9 cellular contexts compared by ENCODE assay signal in the genomic region with DNA sequence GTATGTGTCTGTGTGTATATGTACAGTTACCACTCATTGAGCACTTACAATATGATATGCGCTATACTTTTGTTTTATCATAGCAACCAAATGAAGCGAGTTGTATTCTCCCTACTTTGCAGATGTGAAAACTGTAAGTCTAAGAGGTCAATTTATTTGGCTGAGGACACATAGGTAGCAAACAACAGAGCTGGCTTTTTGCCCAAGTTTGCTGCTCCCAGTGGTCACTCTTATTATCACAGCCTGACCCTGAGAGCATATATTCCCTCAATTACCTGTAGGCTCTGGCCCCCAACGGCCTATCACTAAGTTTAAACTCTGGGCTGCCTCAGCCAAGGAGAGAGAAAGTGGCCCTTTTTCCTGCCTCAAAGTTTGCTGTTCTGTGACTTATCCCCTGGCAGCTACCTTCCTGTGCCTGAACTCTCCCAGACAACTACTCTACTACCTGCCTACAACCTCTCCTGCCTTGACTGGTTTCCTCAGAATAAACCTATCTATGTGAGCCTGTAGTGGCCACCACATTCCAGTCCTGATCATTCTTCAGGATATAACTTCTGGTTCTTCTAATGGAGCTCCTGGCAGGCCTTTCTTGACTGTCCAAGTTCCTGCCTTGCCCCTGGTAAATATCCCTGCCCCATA.
DNase-seq lines count a peak whose midpoint lies in the region; ATAC-seq and TF ChIP-seq lines count a peak whose summit lies in the region.
"Had no signal": no experiment of that assay in that cellular context is flagged by ENCODE, and none has a peak within 500 bp of the region (broad histone marks: within the 10 kb centered on the region; RNA-seq: fewer than 3 reads in every experiment).

No MANE protein-coding gene starts in this region.

- H3K4me3 ChIP-seq in GM23338: no peak overlapping the region
- H3K4me3 ChIP-seq in mesendoderm (ENCODE audit: low read length): no peak overlapping the region

- no peaks in the 10 kb centered on the region for H3K4me1 Mint-ChIP-seq in activated naive CD8-positive, alpha-beta T cell treated with anti-CD3 and anti-CD28 coated beads, Interleukin-2, amount 50 U/mL, for 24 hours
- H3K4me1 Mint-ChIP-seq in activated naive CD8-positive, alpha-beta T cell treated with anti-CD3 and anti-CD28 coated beads for 36 hours: no peaks in the 10 kb centered on the region
- H3K4me1 Mint-ChIP-seq in GM23338: no peaks in the 10 kb centered on the region
- H3K4me1 Mint-ChIP-seq in activated T-cell treated with anti-CD3 and anti-CD28 coated beads, Interleukin-2, amount 50 U/mL, for 24 hours (ENCODE audit: low read depth): no peaks in the 10 kb centered on the region

- H3K4me3 Mint-ChIP-seq in activated naive CD8-positive, alpha-beta T cell treated with anti-CD3 and anti-CD28 coated beads, Interleukin-2, amount 50 U/mL, for 24 hours: no peak overlapping the region
- no peak overlapping the region for H3K4me3 Mint-ChIP-seq in activated naive CD8-positive, alpha-beta T cell treated with anti-CD3 and anti-CD28 coated beads for 36 hours
- H3K4me3 Mint-ChIP-seq in GM23338: no peak overlapping the region
- H3K4me3 Mint-ChIP-seq in activated T-cell treated with anti-CD3 and anti-CD28 coated beads, Interleukin-2, amount 50 U/mL, for 24 hours: no peak overlapping the region
- H3K4me3 Mint-ChIP-seq: dendritic cell treated with granulocyte-macrophage colony-stimulating factor and Interleukin-4, amounts not matched to agents 40 ng/mL and 50 ng/mL, for 4 days had no signal

- no peak overlapping the region for H4K8ac ChIP-seq in mesendoderm (ENCODE audit: low read depth, low read length)

- no peaks in the 10 kb centered on the region for H3K9me2 ChIP-seq in GM23338 (ENCODE audit: insufficient read depth)

- H3K79me1 ChIP-seq in mesendoderm (ENCODE audit: low read length): no peaks in the 10 kb centered on the region

- DNase-seq in activated naive CD8-positive, alpha-beta T cell treated with anti-CD3 and anti-CD28 coated beads, Interleukin-2, amount 50 U/mL, for 24 hours: peak; percentile 1
- no peak for DNase-seq in activated naive CD8-positive, alpha-beta T cell treated with anti-CD3 and anti-CD28 coated beads for 36 hours
- DNase-seq in GM23338 (ENCODE audit: low spot score): peak; percentile 79
- DNase-seq in HuH-7 (ENCODE audit: low spot score): peak; percentile 76
- peak; percentile 2 for DNase-seq in amniotic epithelial cell (ENCODE audit: low read depth)
- DNase-seq in mesendoderm: peak; percentile 74
- no peak for DNase-seq in activated T-cell treated with anti-CD3 and anti-CD28 coated beads, Interleukin-2, amount 50 U/mL, for 24 hours
- DNase-seq in NK-92 treated with Interleukin-12 subunit alpha and Interleukin-12 subunit beta, amount 100 ng/mL, for 24 hours (lab: John Stamatoyannopoulos, UW): no peak

- no peak overlapping the region for H3K18ac ChIP-seq in mesendoderm (ENCODE audit: low read length)

- no peak overlapping the region for H2AK5ac ChIP-seq in mesendoderm (ENCODE audit: low read length)

- H3K4me1 ChIP-seq in GM23338 (ENCODE audit: insufficient read depth) (no peaks in the 10 kb centered on the region), mesendoderm (ENCODE audit: control insufficient read depth, low read depth, low read length) (no peaks in the 10 kb centered on the region)

- no peak overlapping the region for H3K23ac ChIP-seq in mesendoderm (ENCODE audit: low read length)

- TF ChIP-seq CTCF in GM23338 (conservative IDR thresholded peaks at IDR 0.05; ENCODE audit: low read depth in 2 of 2): peak; percentile 64 to 67

- peak; percentile 20 for ATAC-seq in activated naive CD8-positive, alpha-beta T cell treated with anti-CD3 and anti-CD28 coated beads, Interleukin-2, amount 50 U/mL, for 24 hours
- peak; percentile 97 for ATAC-seq in GM23338

- H4K20me1 ChIP-seq in GM23338 (replicated peaks; ENCODE audit: insufficient read depth): no peaks in the 10 kb centered on the region

- H3K27me3 ChIP-seq in GM23338 (ENCODE audit: insufficient read depth) (no peaks in the 10 kb centered on the region), mesendoderm (ENCODE audit: insufficient read depth, low read length, poor library complexity) (no peaks in the 10 kb centered on the region)

- no peak overlapping the region for H2BK15ac ChIP-seq in mesendoderm (replicated peaks; ENCODE audit: low read depth)

- H3K9me3 Mint-ChIP-seq in activated naive CD8-positive, alpha-beta T cell treated with anti-CD3 and anti-CD28 coated beads, Interleukin-2, amount 50 U/mL, for 24 hours: peaks cover 5% of the 10 kb centered on the region
- peaks cover 4% of the 10 kb centered on the region for H3K9me3 Mint-ChIP-seq in activated naive CD8-positive, alpha-beta T cell treated with anti-CD3 and anti-CD28 coated beads for 36 hours
- H3K9me3 Mint-ChIP-seq in GM23338: peaks cover 12% of the 10 kb centered on the region
- peaks cover 3% of the 10 kb centered on the region for H3K9me3 Mint-ChIP-seq in activated T-cell treated with anti-CD3 and anti-CD28 coated beads, Interleukin-2, amount 50 U/mL, for 24 hours

- H3K27ac ChIP-seq in GM23338 (ENCODE audit: low read depth) (no peak overlapping the region), mesendoderm (ENCODE audit: low read depth, low read length) (no peak overlapping the region)

- no peak overlapping the region for H4K5ac ChIP-seq in mesendoderm (ENCODE audit: low read length)

- H3K27me3 Mint-ChIP-seq in activated naive CD8-positive, alpha-beta T cell treated with anti-CD3 and anti-CD28 coated beads, Interleukin-2, amount 50 U/mL, for 24 hours: no peaks in the 10 kb centered on the region
- no peaks in the 10 kb centered on the region for H3K27me3 Mint-ChIP-seq in activated naive CD8-positive, alpha-beta T cell treated with anti-CD3 and anti-CD28 coated beads for 36 hours
- H3K27me3 Mint-ChIP-seq in GM23338 (ENCODE audit: insufficient read depth, low read depth, poor library complexity): no peaks in the 10 kb centered on the region
- no peaks in the 10 kb centered on the region for H3K27me3 Mint-ChIP-seq in activated T-cell treated with anti-CD3 and anti-CD28 coated beads, Interleukin-2, amount 50 U/mL, for 24 hours
- H3K27me3 Mint-ChIP-seq: dendritic cell treated with granulocyte-macrophage colony-stimulating factor and Interleukin-4, amounts not matched to agents 40 ng/mL and 50 ng/mL, for 4 days had no signal

- H3K4ac ChIP-seq in mesendoderm (ENCODE audit: low read depth, low read length): no peak overlapping the region

- no peaks in the 10 kb centered on the region for H3K36me3 Mint-ChIP-seq in activated naive CD8-positive, alpha-beta T cell treated with anti-CD3 and anti-CD28 coated beads, Interleukin-2, amount 50 U/mL, for 24 hours (ENCODE audit: low read depth)
- no peaks in the 10 kb centered on the region for H3K36me3 Mint-ChIP-seq in activated naive CD8-positive, alpha-beta T cell treated with anti-CD3 and anti-CD28 coated beads for 36 hours
- peaks cover 10% of the 10 kb centered on the region; the same call in 1 of the 3 replicates for H3K36me3 Mint-ChIP-seq in GM23338 (ENCODE audit: low read depth)
- H3K36me3 Mint-ChIP-seq in activated T-cell treated with anti-CD3 and anti-CD28 coated beads, Interleukin-2, amount 50 U/mL, for 24 hours (ENCODE audit: low read depth): no peaks in the 10 kb centered on the region

- no CpG with 5 or more reads among the region's 3 CpGs for WGBS in mesendoderm (ENCODE audit: extremely low coverage, insufficient coverage, low lambda C conversion rate)

- H3K79me2 ChIP-seq in GM23338 (replicated peaks; ENCODE audit: insufficient read depth): no peaks in the 10 kb centered on the region
- no peaks in the 10 kb centered on the region for H3K79me2 ChIP-seq in mesendoderm (ENCODE audit: control insufficient read depth, insufficient read depth, low read length)

- no peak overlapping the region for H3K27ac Mint-ChIP-seq in activated naive CD8-positive, alpha-beta T cell treated with anti-CD3 and anti-CD28 coated beads, Interleukin-2, amount 50 U/mL, for 24 hours
- H3K27ac Mint-ChIP-seq in activated naive CD8-positive, alpha-beta T cell treated with anti-CD3 and anti-CD28 coated beads for 36 hours: no peak overlapping the region
- no peak overlapping the region for H3K27ac Mint-ChIP-seq in GM23338
- H3K27ac Mint-ChIP-seq in activated T-cell treated with anti-CD3 and anti-CD28 coated beads, Interleukin-2, amount 50 U/mL, for 24 hours: no peak overlapping the region
- H3K27ac Mint-ChIP-seq: dendritic cell treated with granulocyte-macrophage colony-stimulating factor and Interleukin-4, amounts not matched to agents 40 ng/mL and 50 ng/mL, for 4 days had no signal

- H3K36me3 ChIP-seq in GM23338 (ENCODE audit: insufficient read depth): no peaks in the 10 kb centered on the region
- no peaks in the 10 kb centered on the region for H3K36me3 ChIP-seq in mesendoderm (ENCODE audit: control insufficient read depth, insufficient read depth, low read length)

- no peak overlapping the region for H2BK5ac ChIP-seq in mesendoderm (ENCODE audit: low read length)

- H3K56ac ChIP-seq in mesendoderm (ENCODE audit: low read length): no peak overlapping the region

- no peaks in the 10 kb centered on the region for H3F3A ChIP-seq in GM23338 (replicated peaks; ENCODE audit: low read depth)

- no peak overlapping the region for H3K9ac ChIP-seq in mesendoderm (ENCODE audit: low read length)

- no peak overlapping the region for H2AFZ ChIP-seq in GM23338

- H3K4me2 ChIP-seq in GM23338: no peak overlapping the region
- H3K4me2 ChIP-seq in mesendoderm (ENCODE audit: low read length): no peak overlapping the region

- no peak overlapping the region for H2BK120ac ChIP-seq in mesendoderm (ENCODE audit: low read depth, low read length)

TF ChIP-seq in GM23338, 12 proteins besides CTCF, POLR2A, EP300 and RAD21:
- no peak for TF ChIP-seq CREB1 (CRISPR knock-in tag; IDR thresholded peaks at IDR 0.05; ENCODE audit: low read depth)
- TF ChIP-seq EZH2 (IDR thresholded peaks at IDR 0.05; ENCODE audit: low read depth, unreplicated experiment): no peak
- no peak for TF ChIP-seq ZNF114 (CRISPR knock-in tag; IDR thresholded peaks at IDR 0.05)

Comparison
In these comparisons a context has a peak if more than half of its experiments do, and no peak if none do; other contexts are left out.
1. DNase-seq: peak in activated naive CD8-positive, alpha-beta T cell treated with anti-CD3 and anti-CD28 coated beads, Interleukin-2, amount 50 U/mL, for 24 hours (single experiment), GM23338 (single experiment), HuH-7 (single experiment), amniotic epithelial cell (single experiment) and mesendoderm (single experiment); none in activated naive CD8-positive, alpha-beta T cell treated with anti-CD3 and anti-CD28 coated beads for 36 hours (single experiment), activated T-cell treated with anti-CD3 and anti-CD28 coated beads, Interleukin-2, amount 50 U/mL, for 24 hours (single experiment) and NK-92 treated with Interleukin-12 subunit alpha and Interleukin-12 subunit beta, amount 100 ng/mL, for 24 hours (single experiment).